In the genomic region with DNA sequence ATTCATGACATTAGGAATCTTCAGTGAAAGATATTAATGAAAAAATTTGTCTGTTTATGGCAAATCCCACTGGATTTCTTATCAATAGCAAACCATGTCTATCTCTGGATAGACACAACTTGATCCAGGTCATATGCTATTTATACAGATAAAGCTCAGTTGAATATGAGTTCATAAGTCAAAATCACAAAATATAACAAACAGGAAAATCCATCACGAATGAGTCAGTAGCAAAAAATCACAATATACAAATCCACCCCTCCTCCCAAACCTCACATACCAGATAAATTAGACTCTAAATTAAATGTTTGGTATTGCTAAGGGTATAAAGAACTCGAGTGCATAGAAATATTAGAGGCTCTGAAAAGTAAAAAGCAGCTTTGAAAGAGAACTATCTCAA, we compare ENCODE assay signal across 26 cellular contexts.
"Had no signal": no experiment of that assay in that cellular context is flagged by ENCODE, and none has a peak within 500 bp of the region (broad histone marks: within the 10 kb centered on the region; RNA-seq: fewer than 3 reads in every experiment).

No MANE protein-coding gene starts in this region.

- H3K79me2 ChIP-seq: parathyroid adenoma had no signal

- H3K4me3 Mint-ChIP-seq: activated CD4-positive, alpha-beta memory T cell treated with anti-CD3 and anti-CD28 coated beads for 36 hours; activated CD8-positive, alpha-beta memory T cell treated with anti-CD3 and anti-CD28 coated beads, Interleukin-2, amount 10 ng/mL, durations not matched to agents 7 days and 5 days; activated naive CD8-positive, alpha-beta T cell treated with anti-CD3 and anti-CD28 coated beads for 36 hours; activated T-helper 17 cell treated with anti-CD3 and anti-CD28 coated beads, Interleukin-2, amount 50 U/mL, for 72 hours; brain; dendritic cell treated with granulocyte-macrophage colony-stimulating factor and Interleukin-4, amounts not matched to agents 40 ng/mL and 50 ng/mL, for 4 days; mesothelial cell of epicardium; natural killer cell treated with Interleukin-12 subunit alpha and Interleukin-12 subunit beta and Interleukin-15 and Interleukin-18, amount 100 ng/mL, for 72 hours; stimulated activated memory B cell treated with anti-CD40 and anti-IgM and Interleukin-4, amounts not matched to agents 10 μg/mL and 1 μg/mL and 100 μg/mL, for 72 hours; WTC11 had no signal

- H3K27me3 Mint-ChIP-seq: activated CD4-positive, alpha-beta memory T cell treated with anti-CD3 and anti-CD28 coated beads for 36 hours; activated CD8-positive, alpha-beta memory T cell treated with anti-CD3 and anti-CD28 coated beads, Interleukin-2, amount 10 ng/mL, durations not matched to agents 7 days and 5 days; activated naive CD8-positive, alpha-beta T cell treated with anti-CD3 and anti-CD28 coated beads for 36 hours; activated T-helper 17 cell treated with anti-CD3 and anti-CD28 coated beads, Interleukin-2, amount 50 U/mL, for 72 hours; dendritic cell treated with granulocyte-macrophage colony-stimulating factor and Interleukin-4, amounts not matched to agents 40 ng/mL and 50 ng/mL, for 4 days; natural killer cell treated with Interleukin-12 subunit alpha and Interleukin-12 subunit beta and Interleukin-15 and Interleukin-18, amount 100 ng/mL, for 72 hours; stimulated activated memory B cell treated with anti-CD40 and anti-IgM and Interleukin-4, amounts not matched to agents 10 μg/mL and 1 μg/mL and 100 μg/mL, for 72 hours had no signal

- H3K9me3 ChIP-seq: esophagus squamous epithelium, neutrophil, thoracic aorta, upper lobe of left lung had no signal

- H3K4me1 ChIP-seq: esophagus squamous epithelium, parathyroid adenoma, upper lobe of left lung had no signal

- H3K36me3 Mint-ChIP-seq: activated CD4-positive, alpha-beta memory T cell treated with anti-CD3 and anti-CD28 coated beads for 36 hours; activated CD8-positive, alpha-beta memory T cell treated with anti-CD3 and anti-CD28 coated beads, Interleukin-2, amount 10 ng/mL, durations not matched to agents 7 days and 5 days; activated naive CD8-positive, alpha-beta T cell treated with anti-CD3 and anti-CD28 coated beads for 36 hours; brain; mesothelial cell of epicardium; stimulated activated memory B cell treated with anti-CD40 and anti-IgM and Interleukin-4, amounts not matched to agents 10 μg/mL and 1 μg/mL and 100 μg/mL, for 72 hours; WTC11 had no signal

- H3K36me3 ChIP-seq: esophagus squamous epithelium, neutrophil, thoracic aorta, upper lobe of left lung had no signal

- H3K4me3 ChIP-seq: esophagus squamous epithelium, lung, thoracic aorta, upper lobe of left lung had no signal

- H3K27me3 ChIP-seq: esophagus squamous epithelium, neutrophil, upper lobe of left lung had no signal

- H2AFZ ChIP-seq: parathyroid adenoma had no signal

- FAIRE-seq: kidney had no signal

- H3K9ac ChIP-seq: parathyroid adenoma had no signal

- H3K4me1 Mint-ChIP-seq: activated CD8-positive, alpha-beta memory T cell treated with anti-CD3 and anti-CD28 coated beads, Interleukin-2, amount 10 ng/mL, durations not matched to agents 7 days and 5 days; activated naive CD8-positive, alpha-beta T cell treated with anti-CD3 and anti-CD28 coated beads for 36 hours; activated T-helper 17 cell treated with anti-CD3 and anti-CD28 coated beads, Interleukin-2, amount 50 U/mL, for 72 hours; brain; mesothelial cell of epicardium; stimulated activated memory B cell treated with anti-CD40 and anti-IgM and Interleukin-4, amounts not matched to agents 10 μg/mL and 1 μg/mL and 100 μg/mL, for 72 hours; WTC11 had no signal

- DNase-seq: activated CD4-positive, alpha-beta memory T cell treated with anti-CD3 and anti-CD28 coated beads for 36 hours; activated CD4-positive, alpha-beta T cell treated with anti-CD3 and anti-CD28 coated beads for 4 hours; activated CD8-positive, alpha-beta memory T cell treated with anti-CD3 and anti-CD28 coated beads, Interleukin-2, amount 10 ng/mL, durations not matched to agents 7 days and 5 days; activated naive CD4-positive, alpha-beta T cell; activated naive CD8-positive, alpha-beta T cell treated with anti-CD3 and anti-CD28 coated beads for 36 hours; effector memory CD4-positive, alpha-beta T cell; esophagus squamous epithelium; foreskin melanocyte; glutamatergic neuron; hypothalamus; kidney; stimulated activated CD4-positive, alpha-beta T cell treated with anti-CD3 and anti-CD28 coated beads, Interleukin-4, amount 100 ng/mL, for 4 hours; upper lobe of left lung had no signal

- H3K27ac ChIP-seq: esophagus squamous epithelium, neutrophil, parathyroid adenoma, thoracic aorta, upper lobe of left lung had no signal

- ATAC-seq: activated CD8-positive, alpha-beta memory T cell treated with anti-CD3 and anti-CD28 coated beads, Interleukin-2, amount 10 ng/mL, durations not matched to agents 7 days and 5 days; activated T-helper 17 cell treated with anti-CD3 and anti-CD28 coated beads, Interleukin-2, amount 50 U/mL, for 72 hours; left lobe of liver; natural killer cell treated with Interleukin-12 subunit alpha and Interleukin-12 subunit beta and Interleukin-15 and Interleukin-18, amount 100 ng/mL, for 72 hours; sciatic nerve; stimulated activated memory B cell treated with anti-CD40 and anti-IgM and Interleukin-4, amounts not matched to agents 10 μg/mL and 1 μg/mL and 100 μg/mL, for 72 hours; WTC11 had no signal

- H3K27ac Mint-ChIP-seq: activated CD4-positive, alpha-beta memory T cell treated with anti-CD3 and anti-CD28 coated beads for 36 hours; activated CD8-positive, alpha-beta memory T cell treated with anti-CD3 and anti-CD28 coated beads, Interleukin-2, amount 10 ng/mL, durations not matched to agents 7 days and 5 days; activated naive CD8-positive, alpha-beta T cell treated with anti-CD3 and anti-CD28 coated beads for 36 hours; activated T-helper 17 cell treated with anti-CD3 and anti-CD28 coated beads, Interleukin-2, amount 50 U/mL, for 72 hours; brain; dendritic cell treated with granulocyte-macrophage colony-stimulating factor and Interleukin-4, amounts not matched to agents 40 ng/mL and 50 ng/mL, for 4 days; mesothelial cell of epicardium; natural killer cell treated with Interleukin-12 subunit alpha and Interleukin-12 subunit beta and Interleukin-15 and Interleukin-18, amount 100 ng/mL, for 72 hours; stimulated activated memory B cell treated with anti-CD40 and anti-IgM and Interleukin-4, amounts not matched to agents 10 μg/mL and 1 μg/mL and 100 μg/mL, for 72 hours; WTC11 had no signal
